9 cellular contexts compared by ENCODE assay signal in genomic region chr16:29663020-29663828, GRCh38. TPM values are rescaled to one million over a fixed set of nuclear protein-coding genes. Genes with fewer than 3 reads are reported as not detected.
A peak's percentile ranks its signal among the peaks of the same experiment; 100 is the strongest.
DNase-seq lines count a peak whose midpoint lies in the region; ATAC-seq, FAIRE-seq and TF ChIP-seq lines count a peak whose summit lies in the region.
"Had no signal": no experiment of that assay in that cellular context is flagged by ENCODE, and none has a peak within 500 bp of the region (broad histone marks: within the 10 kb centered on the region; RNA-seq: fewer than 3 reads in every experiment).

SPN (plus strand) TSS chr16:29663247; CDS start chr16:29663729, 482 bp downstream.

- H3K9ac ChIP-seq in H1 (replicated peaks in 1 of 4; ENCODE audit: extremely low read depth in 1 of 4, low read depth in 3 of 4, low read length in 3 of 4) = no peak within 1 kb of the TSS

- POLR2A ChIA-PET in H1 (lab: Charles Lee; ENCODE audit: partially characterized antibody) = interaction anchor here (0.7 to 2.3 kb wide), 6 partner anchors 10 to 153 kb away, joined by 3 to 6 read pairs (median 4); partner anchors contain the start of genes PAGR1 and QPRT

- H2BK20ac ChIP-seq in H1 (ENCODE audit: low read length) = 0 out of 2 replicates have a peak within 1 kb of the TSS, but pooled peaks have one; percentile 23

- H3K23me2 ChIP-seq in H1 (ENCODE audit: low read depth, low read length) = no peaks in the 10 kb centered on the region; the same call in 1 of the 2 replicates

- 92% methylated on average over 16 of the region's 19 CpGs; no CpG with 5 or more reads in 1 of the 2 experiments for WGBS in H1 (ENCODE audit: extremely low coverage in 1 of 2, insufficient coverage in 1 of 2, insufficient read length in 1 of 2, insufficient replicate concordance in 2 of 2, low coverage in 1 of 2, low lambda C conversion rate in 2 of 2, missing lambda C conversion rate in 1 of 2), 2 experiments

- H4K5ac ChIP-seq in H1 (ENCODE audit: insufficient read length, low read depth, low read length) = no peak within 1 kb of the TSS

- H3K14ac ChIP-seq in H1 (ENCODE audit: insufficient read length) = no peak within 1 kb of the TSS

- ATAC-seq in thoracic aorta (ENCODE audit: insufficient number of reproducible peaks, low FRiP score, low read depth) (no peak), GM19035 (IDR thresholded peaks at IDR 0.05; ENCODE audit: unreplicated experiment) (no peak)

- 0 out of 2 replicates have a peak, but pooled peaks cover 2% of the 10 kb centered on the region for H3K79me1 ChIP-seq in H1 (ENCODE audit: low read depth, low read length)

- H3K27ac ChIP-seq in H1 (ENCODE audit: low read depth, low read length) (no peak within 1 kb of the TSS), thoracic aorta (no peak within 1 kb of the TSS)

- H3K27me3 ChIP-seq in H1 (replicated peaks in 1 of 4; ENCODE audit: control insufficient read depth in 3 of 4, extremely low read depth in 1 of 4, insufficient read depth in 3 of 4, low read length in 3 of 4) (no peaks in the 10 kb centered on the region; a peak in 1 of 7 replicates), thoracic aorta (replicated peaks; ENCODE audit: insufficient read depth) (no peaks in the 10 kb centered on the region)

- H3K79me2 ChIP-seq in H1 (ENCODE audit: control insufficient read depth in 1 of 2, insufficient read depth in 2 of 2, low read length in 2 of 2) = no peaks in the 10 kb centered on the region

- no peaks in the 10 kb centered on the region for H3K36me3 ChIP-seq in H1 (ENCODE audit: control insufficient read depth in 2 of 4, insufficient read depth in 4 of 4, low read length in 3 of 4)
- no peaks in the 10 kb centered on the region for H3K36me3 ChIP-seq in thoracic aorta

- H3K4me3 ChIP-seq in H1 (ENCODE audit: extremely low read depth in 1 of 4, insufficient read depth in 2 of 4, low read depth in 3 of 4, low read length in 4 of 4) (no peak within 1 kb of the TSS), thoracic aorta (peak within 1 kb of the TSS; percentile 47)

- no peak within 1 kb of the TSS; the same call in 1 of the 2 replicates for H2AK5ac ChIP-seq in H1 (ENCODE audit: low read depth, low read length)

- peak within 1 kb of the TSS; percentile 50; the same call in 1 of the 2 replicates for H2BK12ac ChIP-seq in H1 (ENCODE audit: low read depth, low read length)

- H3K56ac ChIP-seq in H1 (replicated peaks; ENCODE audit: insufficient read length, low read depth, low read length) = no peak within 1 kb of the TSS

- DNase-seq in activated T-cell treated with anti-CD3 and anti-CD28 coated beads for 1 hour (ENCODE audit: low read depth) (peak; percentile 28), activated T-cell treated with anti-CD3 and anti-CD28 coated beads for 4 hours (no peak), T-helper 9 cell (peak; percentile 26), H1 (ENCODE audit: low read depth in 1 of 2, low spot score in 2 of 2) (no peak), thoracic aorta (ENCODE audit: low spot score) (no peak), DMS153 (lab: John Stamatoyannopoulos, UW) (no peak), G401 (ENCODE audit: low spot score) (no peak)

- TF ChIP-seq CTCF in H1 (IDR thresholded peaks at IDR 0.05; ENCODE audit: control extremely low read depth in 1 of 3, insufficient read depth in 1 of 3, low read depth in 1 of 3, low read length in 3 of 3) (no peak), thoracic aorta (IDR thresholded peaks at IDR 0.05) (no peak)

- no peak for TF ChIP-seq POLR2A in H1 (IDR thresholded peaks at IDR 0.05; ENCODE audit: control extremely low read depth in 1 of 2, low read depth in 2 of 2, low read length in 2 of 2)

- peak within 1 kb of the TSS; percentile 5; the same call in 1 of the 2 replicates for H2BK5ac ChIP-seq in H1 (ENCODE audit: low read depth, low read length)

- CTCF ChIA-PET in H1 (lab: Charles Lee; ENCODE audit: partially characterized antibody) = interaction anchor here (0.8 to 2.1 kb wide), 5 partner anchors 11 to 59 kb away, joined by 3 to 5 read pairs (median 3); no protein-coding TSS in a partner anchor

- no peak for TF ChIP-seq EP300 in H1 (IDR thresholded peaks at IDR 0.05; ENCODE audit: borderline replicate concordance in 1 of 2, low read depth in 2 of 2, low read length in 2 of 2)

- no peak for TF ChIP-seq RAD21 in H1 (IDR thresholded peaks at IDR 0.05 in 1 of 2, conservative IDR thresholded peaks at IDR 0.05 in 1 of 2; ENCODE audit: low read depth in 2 of 2, low read length in 2 of 2)

- H4K8ac ChIP-seq in H1 (ENCODE audit: extremely low read depth, insufficient read depth, low read length) = no peak within 1 kb of the TSS

- in situ Hi-C loops in G401 (cut with HindIII; ENCODE audit: low sequenced_read_pairs) = no loop called here

- H3K4me1 ChIP-seq in H1 (replicated peaks in 1 of 4; ENCODE audit: control insufficient read depth in 3 of 4, insufficient read depth in 4 of 4, low read length in 3 of 4) (peaks cover 0 to 24% (median 17%) of the 10 kb centered on the region in 4 experiments; a peak in 6 of 7 replicates), thoracic aorta (ENCODE audit: control insufficient read depth in 1 of 2, low read depth in 2 of 2) (peaks cover 0 to 11% of the 10 kb centered on the region in 2 donors)

- no peak within 1 kb of the TSS for H2AFZ ChIP-seq in H1 (ENCODE audit: low read length)

- H3K4me2 ChIP-seq in H1 (ENCODE audit: insufficient read depth in 1 of 2, low read depth in 2 of 2, low read length in 2 of 2) = no peak within 1 kb of the TSS

- H3K9me3 ChIP-seq in H1 (ENCODE audit: insufficient read depth in 2 of 2, low read depth in 1 of 2, low read length in 1 of 2) (no peaks in the 10 kb centered on the region), thoracic aorta (no peaks in the 10 kb centered on the region)

- H2BK120ac ChIP-seq in H1 (replicated peaks; ENCODE audit: low read depth, low read length) = no peak within 1 kb of the TSS

- peaks cover 0 to 2% of the 10 kb centered on the region in 2 experiments for H4K20me1 ChIP-seq in H1 (replicated peaks in 1 of 2; ENCODE audit: control insufficient read depth in 1 of 2, insufficient read depth in 2 of 2, low read length in 2 of 2)

- no peak within 1 kb of the TSS for H4K91ac ChIP-seq in H1 (replicated peaks; ENCODE audit: insufficient read length, low read length)

- H3K18ac ChIP-seq in H1 (ENCODE audit: extremely low read depth, low read length) = peak within 1 kb of the TSS; percentile 51; the same call in 1 of the 2 replicates

- peak within 1 kb of the TSS; percentile 78 for H3K4ac ChIP-seq in H1 (replicated peaks; ENCODE audit: insufficient read length, low read depth, low read length)

- no peak within 1 kb of the TSS for H3K23ac ChIP-seq in H1 (ENCODE audit: insufficient read length)

- H2BK15ac ChIP-seq in H1 (ENCODE audit: low read length) = 0 out of 2 replicates have a peak within 1 kb of the TSS, but pooled peaks have one; percentile 72

- FAIRE-seq in H1 (lab: Jason Lieb, UNC) = no peak

TF ChIP-seq in H1, 55 proteins besides CTCF, POLR2A, EP300 and RAD21:
- TF ChIP-seq KDM1A (IDR thresholded peaks at IDR 0.05; ENCODE audit: borderline replicate concordance, low read length) (no peak), SRF (IDR thresholded peaks at IDR 0.05; ENCODE audit: low read depth, low read length) (no peak)
TF ChIP-seq in H1: peak in this region for 0.

RNA-seq across cellular contexts. Expression of gene SPN, which starts in this region (rescaled TPM):
- total RNA-seq in H1 (2021; fragmentation: NEBNext Ultra II Directional; extraction: Animal tissue kit (Norgen Biotek cat#: 25700)) = 1.6 and 1.8 TPM in 2 replicates
- 1.3 and 1.5 TPM in 2 replicates for polyA plus RNA-seq in H1 (2011; rRNA removed)
- polyA plus RNA-seq in H1 (2011; cell fraction: cytosol; rRNA removed) = 0.76 TPM
- polyA plus RNA-seq in H1 (2011; cell fraction: nucleus; rRNA removed) = 2.7 TPM
- polyA plus RNA-seq in H1 (2012, experiment 1 of 2) = 0.46 to 1.7 TPM (median 0.89 TPM) in 4 replicates
- polyA plus RNA-seq in H1 (2012, experiment 2 of 2) = 0.92 TPM
- 4.0 TPM for polyA plus RNA-seq in H1 (2013, experiment 1 of 2)
- 3.8 TPM for polyA plus RNA-seq in H1 (2013, experiment 2 of 2)
- polyA minus RNA-seq in H1 (2011; rRNA and poly(A)+ RNA removed) = 2.1 and 3.2 TPM in 2 replicates
- polyA minus RNA-seq in H1 (2011; cell fraction: cytosol; rRNA and poly(A)+ RNA removed) = 0.44 TPM
- polyA minus RNA-seq in H1 (2011; cell fraction: nucleus; rRNA and poly(A)+ RNA removed) = 2.6 TPM
- total RNA-seq in thoracic aorta = 10 to 100 TPM in 1 of 2 donors, 1 to 10 TPM in 1; 1.1 to 10.2 TPM
- 0.37 TPM in 1 of 2 replicates, not detected in the other for total RNA-seq in G401 (2014; rRNA removed; shearing (Covaris generic))
- total RNA-seq: pulmonary artery endothelial cell had no signal

Comparison
In these comparisons a context has a peak if more than half of its experiments do, and no peak if none do; other contexts are left out.
1. DNase-seq: peak in activated T-cell treated with anti-CD3 and anti-CD28 coated beads for 1 hour (single experiment) and T-helper 9 cell (single experiment); none in activated T-cell treated with anti-CD3 and anti-CD28 coated beads for 4 hours (single experiment), H1 (0 of 2), thoracic aorta (single experiment), DMS153 (single experiment) and G401 (single experiment).